In genomic region chr7:121394709-121395140, GRCh38 we compare ENCODE assay signal across 1 cellular context.
TF ChIP-seq lines count a peak whose summit lies in the region.

No MANE protein-coding gene starts in this region.

TF ChIP-seq in HepG2, 621 proteins besides CTCF, POLR2A, EP300 and RAD21 (continued from another document and continues in another):
- TF ChIP-seq NPAS2 (CRISPR knock-in tag; IDR thresholded peaks at IDR 0.05; ENCODE audit: borderline replicate concordance) (no peak), ZNF562 (CRISPR knock-in tag; IDR thresholded peaks at IDR 0.05; ENCODE audit: borderline replicate concordance) (no peak), MBNL3 (CRISPR knock-in tag; conservative IDR thresholded peaks at IDR 0.05) (no peak), ARID4A (CRISPR knock-in tag; IDR thresholded peaks at IDR 0.05; ENCODE audit: borderline replicate concordance) (no peak), NFYC (CRISPR knock-in tag; IDR thresholded peaks at IDR 0.05) (no peak), SIX4 (CRISPR knock-in tag; IDR thresholded peaks at IDR 0.05) (peak; percentile 55; the same call in 1 of the 2 replicates), TFE3 (CRISPR knock-in tag; IDR thresholded peaks at IDR 0.05) (no peak), HOMEZ (CRISPR knock-in tag; IDR thresholded peaks at IDR 0.05; ENCODE audit: low read depth) (no peak; the same call in 1 of the 2 replicates), ZNF549 (CRISPR knock-in tag; IDR thresholded peaks at IDR 0.05) (no peak), ZNF674 (CRISPR knock-in tag; IDR thresholded peaks at IDR 0.05; ENCODE audit: low read depth) (no peak), ZNF484 (CRISPR knock-in tag; IDR thresholded peaks at IDR 0.05; ENCODE audit: borderline replicate concordance, low read depth) (no peak), ZNF850 (CRISPR knock-in tag; conservative IDR thresholded peaks at IDR 0.05) (no peak), NR2F6 (IDR thresholded peaks at IDR 0.05) (peak; percentile 61), NR2F6 (CRISPR knock-in tag; IDR thresholded peaks at IDR 0.05) (peak; percentile 54; the same call in 1 of the 2 replicates), ZNF891 (CRISPR knock-in tag; IDR thresholded peaks at IDR 0.05) (no peak), IRF9 (CRISPR knock-in tag; IDR thresholded peaks at IDR 0.05; ENCODE audit: borderline replicate concordance) (no peak), ZNF546 (CRISPR knock-in tag; conservative IDR thresholded peaks at IDR 0.05) (no peak), ARID5B (CRISPR knock-in tag; IDR thresholded peaks at IDR 0.05) (0 out of 2 replicates have a peak, but pooled peaks have one; percentile 34), ZNF180 (CRISPR knock-in tag; IDR thresholded peaks at IDR 0.05; ENCODE audit: borderline replicate concordance, low read depth) (no peak), ZNF775 (CRISPR knock-in tag; IDR thresholded peaks at IDR 0.05; ENCODE audit: borderline replicate concordance) (no peak), ZNF598 (CRISPR knock-in tag; IDR thresholded peaks at IDR 0.05; ENCODE audit: borderline replicate concordance) (no peak), CREB3 (CRISPR knock-in tag; IDR thresholded peaks at IDR 0.05) (no peak), CC2D1A (CRISPR knock-in tag; IDR thresholded peaks at IDR 0.05) (no peak), ZFP37 (CRISPR knock-in tag; IDR thresholded peaks at IDR 0.05; ENCODE audit: borderline replicate concordance) (no peak), FOSL2 (CRISPR knock-in tag; IDR thresholded peaks at IDR 0.05) (0 out of 2 replicates have a peak, but pooled peaks have one; percentile 7), MEIS1 (CRISPR knock-in tag; IDR thresholded peaks at IDR 0.05; ENCODE audit: borderline replicate concordance) (no peak), ZNF790 (CRISPR knock-in tag; IDR thresholded peaks at IDR 0.05; ENCODE audit: borderline replicate concordance) (no peak), HOXA7 (CRISPR knock-in tag; IDR thresholded peaks at IDR 0.05) (no peak), BCLAF1 (IDR thresholded peaks at IDR 0.05) (no peak), ZBTB1 (CRISPR knock-in tag; IDR thresholded peaks at IDR 0.05; ENCODE audit: borderline replicate concordance) (no peak), ZNF232 (CRISPR knock-in tag; IDR thresholded peaks at IDR 0.05; ENCODE audit: borderline replicate concordance) (no peak), PPARG (CRISPR knock-in tag; conservative IDR thresholded peaks at IDR 0.05) (no peak), ZNF101 (CRISPR knock-in tag; IDR thresholded peaks at IDR 0.05; ENCODE audit: borderline replicate concordance, low read depth) (no peak), E2F2 (CRISPR knock-in tag; IDR thresholded peaks at IDR 0.05; ENCODE audit: borderline replicate concordance) (no peak), STAG1 (CRISPR knock-in tag; IDR thresholded peaks at IDR 0.05) (no peak), ADNP (CRISPR knock-in tag; IDR thresholded peaks at IDR 0.05) (no peak), SP2 (CRISPR knock-in tag; IDR thresholded peaks at IDR 0.05) (no peak), FOXP1 (IDR thresholded peaks at IDR 0.05) (no peak), FOXP1 (CRISPR knock-in tag; IDR thresholded peaks at IDR 0.05) (no peak), ZBTB20 (CRISPR knock-in tag; IDR thresholded peaks at IDR 0.05; ENCODE audit: borderline replicate concordance, low read depth) (no peak), RBAK (CRISPR knock-in tag; IDR thresholded peaks at IDR 0.05) (no peak), IKZF5 (CRISPR knock-in tag; IDR thresholded peaks at IDR 0.05) (no peak), FOXC1 (CRISPR knock-in tag; IDR thresholded peaks at IDR 0.05; ENCODE audit: borderline replicate concordance) (no peak), HBP1 (CRISPR knock-in tag; IDR thresholded peaks at IDR 0.05; ENCODE audit: low read depth) (no peak)
